In the genomic region with DNA sequence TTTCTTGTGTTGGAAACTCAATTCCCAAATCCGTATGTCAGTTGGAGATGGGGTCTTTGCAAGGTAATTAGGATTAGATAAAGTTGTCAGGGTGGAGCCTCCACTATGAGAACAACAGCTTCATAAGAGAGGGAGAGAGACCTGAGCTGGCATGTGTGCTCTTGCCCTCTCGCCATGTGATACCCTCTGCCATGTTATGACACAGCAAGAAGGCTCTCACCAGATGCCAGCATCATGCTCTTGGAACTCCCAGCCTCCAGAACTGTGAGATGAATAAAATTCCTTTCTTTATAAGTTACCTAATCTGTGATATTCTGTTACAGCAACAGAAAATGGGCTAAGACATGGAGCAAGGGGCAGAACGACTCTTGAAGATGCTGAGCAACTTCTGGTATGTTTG, we compare ENCODE assay signal across 24 cellular contexts.
"Had no signal": no experiment of that assay in that cellular context is flagged by ENCODE, and none has a peak within 500 bp of the region (broad histone marks: within the 10 kb centered on the region; RNA-seq: fewer than 3 reads in every experiment).

No MANE protein-coding gene starts in this region.

- H3K36me3 ChIP-seq: neutrophil had no signal

- H3K27me3 Mint-ChIP-seq: activated CD4-positive, alpha-beta memory T cell treated with anti-CD3 and anti-CD28 coated beads, Interleukin-2, amount 10 ng/mL, durations not matched to agents 7 days and 5 days; activated CD8-positive, alpha-beta memory T cell treated with anti-CD3 and anti-CD28 coated beads, Interleukin-2, amount 10 ng/mL, durations not matched to agents 7 days and 5 days; stimulated activated memory B cell treated with anti-CD40 and anti-IgM and Interleukin-4, amounts not matched to agents 10 μg/mL and 1 μg/mL and 100 μg/mL, for 72 hours had no signal

- H2AFZ ChIP-seq: parathyroid adenoma had no signal

- H3K4me3 ChIP-seq: dorsolateral prefrontal cortex, testis had no signal

- H3K27ac ChIP-seq: dorsolateral prefrontal cortex, neutrophil, parathyroid adenoma, testis had no signal

- H3K9ac ChIP-seq: parathyroid adenoma had no signal

- H3K36me3 Mint-ChIP-seq: activated CD8-positive, alpha-beta memory T cell treated with anti-CD3 and anti-CD28 coated beads, Interleukin-2, amount 10 ng/mL, durations not matched to agents 7 days and 5 days; activated naive CD8-positive, alpha-beta T cell treated with anti-CD3 and anti-CD28 coated beads for 36 hours; brain; type B pancreatic cell had no signal

- H3K27me3 ChIP-seq: dorsolateral prefrontal cortex, neutrophil, testis had no signal

- H3K4me1 ChIP-seq: testis had no signal

- H3K4me1 Mint-ChIP-seq: activated B cell treated with CpG ODN at 0.5 μM for 24 hours; activated CD4-positive, alpha-beta memory T cell treated with anti-CD3 and anti-CD28 coated beads, Interleukin-2, amount 10 ng/mL, durations not matched to agents 7 days and 5 days; activated CD8-positive, alpha-beta memory T cell treated with anti-CD3 and anti-CD28 coated beads, Interleukin-2, amount 10 ng/mL, durations not matched to agents 7 days and 5 days; activated naive CD8-positive, alpha-beta T cell treated with anti-CD3 and anti-CD28 coated beads for 36 hours; activated T-helper 17 cell treated with anti-CD3 and anti-CD28 coated beads, Interleukin-2, amount 50 U/mL, for 72 hours; immature natural killer cell; natural killer cell; stimulated activated memory B cell treated with anti-CD40 and anti-IgM and Interleukin-4, amounts not matched to agents 10 μg/mL and 1 μg/mL and 100 μg/mL, for 72 hours had no signal

- H3K27ac Mint-ChIP-seq: activated B cell treated with CpG ODN at 0.5 μM for 24 hours; activated CD4-positive, alpha-beta memory T cell treated with anti-CD3 and anti-CD28 coated beads, Interleukin-2, amount 10 ng/mL, durations not matched to agents 7 days and 5 days; activated CD8-positive, alpha-beta memory T cell treated with anti-CD3 and anti-CD28 coated beads, Interleukin-2, amount 10 ng/mL, durations not matched to agents 7 days and 5 days; activated naive CD8-positive, alpha-beta T cell treated with anti-CD3 and anti-CD28 coated beads for 36 hours; activated T-helper 17 cell treated with anti-CD3 and anti-CD28 coated beads, Interleukin-2, amount 50 U/mL, for 72 hours; brain; immature natural killer cell; natural killer cell; stimulated activated memory B cell treated with anti-CD40 and anti-IgM and Interleukin-4, amounts not matched to agents 10 μg/mL and 1 μg/mL and 100 μg/mL, for 72 hours; type B pancreatic cell had no signal

- H3K9me3 ChIP-seq: neutrophil, testis had no signal

- ATAC-seq: activated CD8-positive, alpha-beta memory T cell treated with anti-CD3 and anti-CD28 coated beads, Interleukin-2, amount 10 ng/mL, durations not matched to agents 7 days and 5 days; activated T-helper 17 cell treated with anti-CD3 and anti-CD28 coated beads, Interleukin-2, amount 50 U/mL, for 72 hours; left cardiac atrium; natural killer cell; sciatic nerve; stimulated activated memory B cell treated with anti-CD40 and anti-IgM and Interleukin-4, amounts not matched to agents 10 μg/mL and 1 μg/mL and 100 μg/mL, for 72 hours had no signal

- DNase-seq: activated B cell treated with CpG ODN at 0.5 μM for 24 hours; activated CD4-positive, alpha-beta memory T cell treated with anti-CD3 and anti-CD28 coated beads, Interleukin-2, amount 10 ng/mL, durations not matched to agents 7 days and 5 days; activated CD4-positive, alpha-beta T cell treated with anti-CD3 and anti-CD28 coated beads for 4 hours; activated CD8-positive, alpha-beta memory T cell treated with anti-CD3 and anti-CD28 coated beads, Interleukin-2, amount 10 ng/mL, durations not matched to agents 7 days and 5 days; activated naive CD4-positive, alpha-beta T cell; activated naive CD8-positive, alpha-beta T cell treated with anti-CD3 and anti-CD28 coated beads for 36 hours; anterior cingulate cortex; central memory CD4-positive, alpha-beta T cell; dorsolateral prefrontal cortex; immature natural killer cell; left cardiac atrium; natural killer cell; stimulated activated CD4-positive, alpha-beta T cell treated with anti-CD3 and anti-CD28 coated beads, Interleukin-4, amount 100 ng/mL, for 24 hours; T-helper 1 cell; T-helper 9 cell; testis had no signal

- H3K4me3 Mint-ChIP-seq: activated B cell treated with CpG ODN at 0.5 μM for 24 hours; activated CD4-positive, alpha-beta memory T cell treated with anti-CD3 and anti-CD28 coated beads, Interleukin-2, amount 10 ng/mL, durations not matched to agents 7 days and 5 days; activated CD8-positive, alpha-beta memory T cell treated with anti-CD3 and anti-CD28 coated beads, Interleukin-2, amount 10 ng/mL, durations not matched to agents 7 days and 5 days; activated naive CD8-positive, alpha-beta T cell treated with anti-CD3 and anti-CD28 coated beads for 36 hours; activated T-helper 17 cell treated with anti-CD3 and anti-CD28 coated beads, Interleukin-2, amount 50 U/mL, for 72 hours; brain; immature natural killer cell; natural killer cell; stimulated activated memory B cell treated with anti-CD40 and anti-IgM and Interleukin-4, amounts not matched to agents 10 μg/mL and 1 μg/mL and 100 μg/mL, for 72 hours; type B pancreatic cell had no signal

- FAIRE-seq: colon had no signal
